ENCODE assay signal across 12 cellular contexts in genomic region chr3:24154003-24154695, GRCh38.
DNase-seq lines count a peak whose midpoint lies in the region; ATAC-seq and TF ChIP-seq lines count a peak whose summit lies in the region.
"Had no signal": no experiment of that assay in that cellular context is flagged by ENCODE, and none has a peak within 500 bp of the region (broad histone marks: within the 10 kb centered on the region; RNA-seq: fewer than 3 reads in every experiment).

No MANE protein-coding gene starts in this region.

- peak overlapping the region; percentile 30 to 35 for H3K27ac ChIP-seq in coronary artery
- H3K27ac ChIP-seq: parathyroid adenoma had no signal

- ATAC-seq in GM18868 (IDR thresholded peaks at IDR 0.05; ENCODE audit: unreplicated experiment) (peak; percentile 79), GM21529 (IDR thresholded peaks at IDR 0.05; ENCODE audit: unreplicated experiment) (peak; percentile 87), HG03135 (IDR thresholded peaks at IDR 0.05; ENCODE audit: unreplicated experiment) (peak; percentile 67)

- TF ChIP-seq CTCF in coronary artery (IDR thresholded peaks at IDR 0.05), result no peak

- no peak for DNase-seq in coronary artery (ENCODE audit: low spot score)
- no peak for DNase-seq in NCI-H187 (lab: John Stamatoyannopoulos, UW)
- no peak for DNase-seq in stimulated activated naive CD4-positive, alpha-beta T cell (lab: John Stamatoyannopoulos, UW)
- no peak for DNase-seq in mucosa of gallbladder (ENCODE audit: low spot score)
- no peak for DNase-seq in NCI-H226
- DNase-seq: DND-41, endodermal cell, NCI-H446 treated with DMSO at 0.1 percent for 48 hours had no signal

- H3K4me3 ChIP-seq in coronary artery, result no peak overlapping the region
